ENCODE assay signal across 17 cellular contexts in the genomic region with DNA sequence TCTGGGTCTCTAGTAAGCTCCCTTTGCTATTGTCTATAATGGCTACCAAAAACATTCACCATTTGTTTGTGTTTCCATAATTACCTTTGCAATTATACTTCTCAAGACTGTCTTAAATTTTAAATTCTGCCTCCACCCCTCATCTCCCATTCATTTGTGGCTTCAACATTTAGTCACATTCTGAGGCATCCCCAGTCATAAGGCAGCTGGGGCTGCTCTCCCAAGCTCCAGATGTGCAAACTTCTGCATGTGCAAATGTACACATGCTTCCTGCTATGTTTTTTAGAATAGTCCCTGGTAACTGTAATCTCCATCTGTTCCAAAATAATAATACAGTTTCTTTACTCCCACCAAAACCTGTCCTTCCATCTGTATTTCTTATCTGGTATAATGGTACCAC.
DNase-seq lines count a peak whose midpoint lies in the region; ATAC-seq and TF ChIP-seq lines count a peak whose summit lies in the region.
"Had no signal": no experiment of that assay in that cellular context is flagged by ENCODE, and none has a peak within 500 bp of the region (broad histone marks: within the 10 kb centered on the region; RNA-seq: fewer than 3 reads in every experiment).

No MANE protein-coding gene starts in this region.

- no peaks in the 10 kb centered on the region for H3K27me3 Mint-ChIP-seq in activated naive CD8-positive, alpha-beta T cell treated with anti-CD3 and anti-CD28 coated beads, Interleukin-2, amount 50 U/mL, for 24 hours
- H3K27me3 Mint-ChIP-seq: CD8-positive, alpha-beta memory T cell had no signal

- H3K36me3 Mint-ChIP-seq in activated naive CD8-positive, alpha-beta T cell treated with anti-CD3 and anti-CD28 coated beads, Interleukin-2, amount 50 U/mL, for 24 hours (ENCODE audit: low read depth), result peaks cover 66% of the 10 kb centered on the region

- peaks cover 56% of the 10 kb centered on the region for H3K4me1 ChIP-seq in DND-41 (ENCODE audit: insufficient read depth, low read length)
- peaks cover 76% of the 10 kb centered on the region for H3K4me1 ChIP-seq in Loucy (ENCODE audit: insufficient read depth, low read length, poor library complexity, severe bottlenecking)
- H3K4me1 ChIP-seq: BLaER1, Peyer's patch had no signal

- H3K27me3 ChIP-seq in DND-41 (ENCODE audit: insufficient read depth, low read length, poor library complexity) (no peaks in the 10 kb centered on the region), Loucy (ENCODE audit: insufficient read depth, low read length, poor library complexity, severe bottlenecking) (no peaks in the 10 kb centered on the region)
- H3K27me3 ChIP-seq: BLaER1, Peyer's patch had no signal

- H3K9me3 ChIP-seq in DND-41 (ENCODE audit: insufficient read depth, low read length, severe bottlenecking), result no peaks in the 10 kb centered on the region
- H3K9me3 ChIP-seq in Loucy (ENCODE audit: insufficient read depth, low read depth, low read length), result no peaks in the 10 kb centered on the region
- H3K9me3 ChIP-seq: BLaER1, HAP-1, Peyer's patch had no signal

- H2AFZ ChIP-seq in DND-41 (ENCODE audit: low read depth, low read length), result no peak overlapping the region
- no peak overlapping the region for H2AFZ ChIP-seq in Loucy (ENCODE audit: low read length)

- H3K4me1 Mint-ChIP-seq in activated naive CD8-positive, alpha-beta T cell treated with anti-CD3 and anti-CD28 coated beads, Interleukin-2, amount 50 U/mL, for 24 hours, result peaks cover 53% of the 10 kb centered on the region

- H3K9me2 ChIP-seq in Loucy (replicated peaks; ENCODE audit: low read depth, low read length), result no peaks in the 10 kb centered on the region

- DNase-seq in DMS 273 (lab: John Stamatoyannopoulos, UW; ENCODE audit: unreplicated experiment) (peak; percentile 54), DMS 273 treated with DMSO at 0.1 percent for 48 hours (lab: John Stamatoyannopoulos, UW) (no peak), DND-41 (no peak), NCI-H187 (lab: John Stamatoyannopoulos, UW) (no peak)
- no peak for DNase-seq in activated naive CD8-positive, alpha-beta T cell treated with anti-CD3 and anti-CD28 coated beads, Interleukin-2, amount 50 U/mL, for 24 hours
- DNase-seq: CD8-positive, alpha-beta memory T cell; NCI-H1092; NCI-H187 treated with DMSO at 0.1 percent for 48 hours; NCI-H774; Peyer's patch; SHP77 had no signal

- no peaks in the 10 kb centered on the region for H3F3A ChIP-seq in Loucy (ENCODE audit: low read depth)

- peak overlapping the region; percentile 66 for H3K27ac Mint-ChIP-seq in activated naive CD8-positive, alpha-beta T cell treated with anti-CD3 and anti-CD28 coated beads, Interleukin-2, amount 50 U/mL, for 24 hours

- H3K36me3 ChIP-seq in DND-41 (ENCODE audit: insufficient read depth, low read length), result peaks cover 85% of the 10 kb centered on the region
- H3K36me3 ChIP-seq in Loucy (ENCODE audit: insufficient read depth, low read length), result peaks cover 81% of the 10 kb centered on the region
- H3K36me3 ChIP-seq: HAP-1, Peyer's patch had no signal

- peak overlapping the region; percentile 49 for H3K27ac ChIP-seq in DND-41 (ENCODE audit: low read length)
- H3K27ac ChIP-seq: 22Rv1, BLaER1, Peyer's patch had no signal

- no peak overlapping the region for H3K4me3 ChIP-seq in DND-41 (ENCODE audit: low read depth in 1 of 2, low read length in 2 of 2)
- H3K4me3 ChIP-seq in Loucy (ENCODE audit: low read length, poor library complexity, severe bottlenecking), result no peak overlapping the region
- H3K4me3 ChIP-seq: BLaER1, HAP-1, Peyer's patch had no signal

- H3K9me3 Mint-ChIP-seq in activated naive CD8-positive, alpha-beta T cell treated with anti-CD3 and anti-CD28 coated beads, Interleukin-2, amount 50 U/mL, for 24 hours, result peaks cover 8% of the 10 kb centered on the region
- H3K9me3 Mint-ChIP-seq: CD8-positive, alpha-beta memory T cell had no signal

- H3K4me2 ChIP-seq in DND-41 (ENCODE audit: insufficient read depth, low read length) (no peak overlapping the region), Loucy (ENCODE audit: low read depth, low read length, poor library complexity, severe bottlenecking) (peak overlapping the region; percentile 61)
- H3K4me2 ChIP-seq: BLaER1 had no signal

- no peak for TF ChIP-seq CTCF in DND-41 (IDR thresholded peaks at IDR 0.05; ENCODE audit: borderline replicate concordance, extremely low read depth, low read length, poor library complexity, severe bottlenecking)
- no peak for TF ChIP-seq CTCF in Loucy (conservative IDR thresholded peaks at IDR 0.05; ENCODE audit: low read length)

- H3K9ac ChIP-seq in DND-41 (ENCODE audit: low read depth, low read length) (no peak overlapping the region), Loucy (ENCODE audit: low read depth, low read length, poor library complexity, severe bottlenecking) (peak overlapping the region; percentile 37)
- H3K9ac ChIP-seq: BLaER1 had no signal

- peaks cover 100% of the 10 kb centered on the region for H3K79me2 ChIP-seq in DND-41 (ENCODE audit: insufficient read depth, low read length)
- peaks cover 100% of the 10 kb centered on the region for H3K79me2 ChIP-seq in Loucy (ENCODE audit: insufficient read depth, low read length)

- peaks cover 37% of the 10 kb centered on the region; the same call in 1 of the 2 replicates for H4K20me1 ChIP-seq in DND-41 (ENCODE audit: insufficient read depth, low read length)
- H4K20me1 ChIP-seq in Loucy (ENCODE audit: insufficient read depth, low read length, poor library complexity, severe bottlenecking), result peaks cover 98% of the 10 kb centered on the region
- H4K20me1 ChIP-seq: BLaER1 had no signal

- ATAC-seq in DND-41 (ENCODE audit: insufficient read depth, low read depth), result 0 out of 3 replicates have a peak, but pooled peaks have one; percentile 18
- ATAC-seq in activated naive CD8-positive, alpha-beta T cell treated with anti-CD3 and anti-CD28 coated beads, Interleukin-2, amount 50 U/mL, for 24 hours, result no peak
- no peak for ATAC-seq in SK-N-SH treated with all-trans-retinoic acid at 6 μM for 48 hours
- ATAC-seq in HG03108 (IDR thresholded peaks at IDR 0.05; ENCODE audit: unreplicated experiment), result no peak

- H3K4me3 Mint-ChIP-seq in activated naive CD8-positive, alpha-beta T cell treated with anti-CD3 and anti-CD28 coated beads, Interleukin-2, amount 50 U/mL, for 24 hours, result no peak overlapping the region
- H3K4me3 Mint-ChIP-seq: CD8-positive, alpha-beta memory T cell had no signal

TF ChIP-seq in SK-N-SH treated with all-trans-retinoic acid at 6 μM for 48 hours, 23 proteins besides CTCF, POLR2A, EP300 and RAD21:
- TF ChIP-seq, protein P1, sequence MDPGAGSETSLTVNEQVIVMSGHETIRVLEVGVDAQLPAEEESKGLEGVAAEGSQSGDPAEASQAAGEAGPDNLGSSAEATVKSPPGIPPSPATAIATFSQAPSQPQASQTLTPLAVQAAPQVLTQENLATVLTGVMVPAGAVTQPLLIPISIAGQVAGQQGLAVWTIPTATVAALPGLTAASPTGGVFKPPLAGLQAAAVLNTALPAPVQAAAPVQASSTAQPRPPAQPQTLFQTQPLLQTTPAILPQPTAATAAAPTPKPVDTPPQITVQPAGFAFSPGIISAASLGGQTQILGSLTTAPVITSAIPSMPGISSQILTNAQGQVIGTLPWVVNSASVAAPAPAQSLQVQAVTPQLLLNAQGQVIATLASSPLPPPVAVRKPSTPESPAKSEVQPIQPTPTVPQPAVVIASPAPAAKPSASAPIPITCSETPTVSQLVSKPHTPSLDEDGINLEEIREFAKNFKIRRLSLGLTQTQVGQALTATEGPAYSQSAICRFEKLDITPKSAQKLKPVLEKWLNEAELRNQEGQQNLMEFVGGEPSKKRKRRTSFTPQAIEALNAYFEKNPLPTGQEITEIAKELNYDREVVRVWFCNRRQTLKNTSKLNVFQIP (CRISPR knock-in tag; IDR thresholded peaks at IDR 0.05; ENCODE audit: borderline replicate concordance, low read depth), result no peak
- TF ChIP-seq ZNF70 (CRISPR knock-in tag; IDR thresholded peaks at IDR 0.05), result no peak
- TF ChIP-seq ZFP30 (CRISPR knock-in tag; IDR thresholded peaks at IDR 0.05), result no peak
- no peak for TF ChIP-seq ZC3H10 (CRISPR knock-in tag; IDR thresholded peaks at IDR 0.05)
- no peak for TF ChIP-seq ZNF8 (CRISPR knock-in tag; IDR thresholded peaks at IDR 0.05)
- TF ChIP-seq ARNTL (CRISPR knock-in tag; IDR thresholded peaks at IDR 0.05; ENCODE audit: borderline replicate concordance, low read depth), result no peak
- TF ChIP-seq TOX (CRISPR knock-in tag; IDR thresholded peaks at IDR 0.05; ENCODE audit: borderline replicate concordance), result no peak
- TF ChIP-seq CSDC2 (CRISPR knock-in tag; IDR thresholded peaks at IDR 0.05), result no peak
- no peak for TF ChIP-seq RARB (CRISPR knock-in tag; IDR thresholded peaks at IDR 0.05)
- TF ChIP-seq TCF4 (CRISPR knock-in tag; IDR thresholded peaks at IDR 0.05; ENCODE audit: borderline replicate concordance), result no peak
- no peak for TF ChIP-seq BACH2 (CRISPR knock-in tag; IDR thresholded peaks at IDR 0.05; ENCODE audit: borderline replicate concordance)
- no peak for TF ChIP-seq ESRRG (CRISPR knock-in tag; IDR thresholded peaks at IDR 0.05)
- no peak for TF ChIP-seq PPARA (CRISPR knock-in tag; IDR thresholded peaks at IDR 0.05; ENCODE audit: borderline replicate concordance)
- TF ChIP-seq GLIS3 (CRISPR knock-in tag; IDR thresholded peaks at IDR 0.05), result no peak
